ENCODE assay signal across 8 cellular contexts in genomic region chr7:104156842-104157277, GRCh38. TPM values are rescaled to one million over a fixed set of nuclear protein-coding genes. Genes with fewer than 3 reads are reported as not detected.
DNase-seq lines count a peak whose midpoint lies in the region; ATAC-seq, FAIRE-seq and TF ChIP-seq lines count a peak whose summit lies in the region.

No MANE protein-coding gene starts in this region.

- H3K4me1 ChIP-seq in A549 = no peaks in the 10 kb centered on the region
- no peaks in the 10 kb centered on the region for H3K4me1 ChIP-seq in pancreas

- TF ChIP-seq POLR2A in A549 (IDR thresholded peaks at IDR 0.05; ENCODE audit: low read length) = no peak

- POLR2A ChIA-PET in A549 (lab: Yijun Ruan, JAX) = no interaction called here

- peaks cover 0 to 3% (median 0%) of the 10 kb centered on the region in 3 donors for H3K36me3 ChIP-seq in pancreas

- no peaks in the 10 kb centered on the region for H3K36me3 Mint-ChIP-seq in activated naive CD4-positive, alpha-beta T cell treated with anti-CD3 and anti-CD28 coated beads, Interleukin-2, amount 50 U/mL, for 72 hours

- H3K27ac ChIP-seq in A549 = no peak overlapping the region
- H3K27ac ChIP-seq in pancreas = no peak overlapping the region

- DNase-seq in A549 (ENCODE audit: low read depth in 1 of 2, low spot score in 1 of 2) = peak; percentile 5 to 48
- DNase-seq in NCI-H345 treated with DMSO at 0.1 percent for 48 hours (lab: John Stamatoyannopoulos, UW; ENCODE audit: unreplicated experiment) = peak; percentile 54
- peak; percentile 37 for DNase-seq in cerebellum (ENCODE audit: low spot score)
- DNase-seq in pancreas = no peak
- no peak for DNase-seq in activated naive CD4-positive, alpha-beta T cell treated with anti-CD3 and anti-CD28 coated beads, Interleukin-2, amount 50 U/mL, for 72 hours (ENCODE audit: low spot score in 2 of 2)

- H3K27me3 ChIP-seq in pancreas = no peaks in the 10 kb centered on the region

- 0% methylated on average over 2 of the region's 2 CpGs for WGBS in A549 (ENCODE audit: missing lambda C conversion rate)
- WGBS in pancreas, 2 donors = 16 to 18% methylated on average over 2 of the region's 2 CpGs

- TF ChIP-seq CTCF in A549 (IDR thresholded peaks at IDR 0.05) = peak; percentile 71
- TF ChIP-seq CTCF in pancreas (IDR thresholded peaks at IDR 0.05) = peak in 2 of 4 donors; percentile 36 to 43

- intact Hi-C loops in pancreas (cut with DNase I) = no loop called here

- no peak overlapping the region for H3K4me2 ChIP-seq in A549

- peak; percentile 68 for FAIRE-seq in A549 (lab: Jason Lieb, UNC)
- FAIRE-seq in pancreas (lab: Jason Lieb, UNC) = peak; percentile 34

- no peaks in the 10 kb centered on the region for H3K9me3 ChIP-seq in A549
- H3K9me3 ChIP-seq in pancreas = no peaks in the 10 kb centered on the region

- TF ChIP-seq RAD21 in A549 (conservative IDR thresholded peaks at IDR 0.05 in 1 of 2, IDR thresholded peaks at IDR 0.05 in 1 of 2) = peak; percentile 52 to 58

- no peak for TF ChIP-seq EP300 in A549 (IDR thresholded peaks at IDR 0.05)

- H3K4me3 ChIP-seq in A549 (no peak overlapping the region), pancreas (no peak overlapping the region)

- no peak for ATAC-seq in A549
- ATAC-seq in GM18868 (IDR thresholded peaks at IDR 0.05; ENCODE audit: unreplicated experiment) = peak; percentile 57
- no peak for ATAC-seq in pancreas
- no peak for ATAC-seq in activated naive CD4-positive, alpha-beta T cell treated with anti-CD3 and anti-CD28 coated beads, Interleukin-2, amount 50 U/mL, for 72 hours
- no peak for ATAC-seq in HG02870 (IDR thresholded peaks at IDR 0.05; ENCODE audit: unreplicated experiment)
- no peak for ATAC-seq in GM21528 (IDR thresholded peaks at IDR 0.05; ENCODE audit: low FRiP score, unreplicated experiment)

- CTCF ChIA-PET in A549 (lab: Yijun Ruan, JAX) = interaction anchor here (0.8 to 1.0 kb wide), 2 partner anchors 19 to 51 kb away, joined by 3 read pairs; no protein-coding TSS in a partner anchor

- no peaks in the 10 kb centered on the region for H3K9me3 Mint-ChIP-seq in activated naive CD4-positive, alpha-beta T cell treated with anti-CD3 and anti-CD28 coated beads, Interleukin-2, amount 50 U/mL, for 72 hours

- no peak overlapping the region for H3K27ac Mint-ChIP-seq in activated naive CD4-positive, alpha-beta T cell treated with anti-CD3 and anti-CD28 coated beads, Interleukin-2, amount 50 U/mL, for 72 hours

TF ChIP-seq in A549, 52 proteins besides CTCF, POLR2A, EP300 and RAD21:
- peak; percentile 66 for TF ChIP-seq SMC3 (IDR thresholded peaks at IDR 0.05)
- no peak for TF ChIP-seq GATA3 (IDR thresholded peaks at IDR 0.05; ENCODE audit: borderline replicate concordance)

RNA-seq across cellular contexts. Expression of gene ORC5, which starts 51.0 kb away (rescaled TPM):
- 17.8 and 26.5 TPM in 2 replicates for polyA plus RNA-seq in A549 (2011; rRNA removed)
- 4.1 TPM in 2 replicates for polyA plus RNA-seq in A549 (2012; cell fraction: cytosol; rRNA removed)
- 2.0 and 5.3 TPM in 2 replicates for polyA plus RNA-seq in A549 (2012; cell fraction: nucleus; rRNA removed)
- polyA plus RNA-seq in A549 (2017; fragmentation: RNase III; extraction: RNeasy Plus Mini Kit Qiagen cat#74134 plus additional on column Dnase treatment) = 28.4 to 32.1 TPM (median 29.5 TPM) in 3 replicates
- 9.2 and 9.4 TPM in 2 replicates for polyA minus RNA-seq in A549 (2011; rRNA and poly(A)+ RNA removed)
- total RNA-seq in cerebellum = 40.6 TPM
- total RNA-seq in pancreas = 10 to 100 TPM in 5 of 6 donors, 1 to 10 TPM in 1; 8.5 to 16.5 (median 12.0) TPM
- polyA plus RNA-seq in pancreas = 1 to 10 TPM; 2.8 to 6.7 TPM
- total RNA-seq in activated naive CD4-positive, alpha-beta T cell treated with anti-CD3 and anti-CD28 coated beads, Interleukin-2, amount 50 U/mL, for 72 hours = 10 to 100 TPM; 19.6 to 23.2 TPM

Comparison
In these comparisons a context has a peak if more than half of its experiments do, and no peak if none do; other contexts are left out.
1. DNase-seq: peak in A549 (2 of 2), NCI-H345 treated with DMSO at 0.1 percent for 48 hours (single experiment) and cerebellum (single experiment); none in pancreas (0 of 6) and activated naive CD4-positive, alpha-beta T cell treated with anti-CD3 and anti-CD28 coated beads, Interleukin-2, amount 50 U/mL, for 72 hours (0 of 2).